ENCODE assay signal across 12 cellular contexts in genomic region chr12:34126239-34126641, GRCh38.
A peak's percentile ranks its signal among the peaks of the same experiment; 100 is the strongest.
DNase-seq lines count a peak whose midpoint lies in the region; ATAC-seq and TF ChIP-seq lines count a peak whose summit lies in the region.
"Had no signal": no experiment of that assay in that cellular context is flagged by ENCODE, and none has a peak within 500 bp of the region (broad histone marks: within the 10 kb centered on the region; RNA-seq: fewer than 3 reads in every experiment).

No MANE protein-coding gene starts in this region.

- H3K4me1 ChIP-seq in PC-9 (replicated peaks; ENCODE audit: insufficient read depth) = no peaks in the 10 kb centered on the region

- CTCF ChIA-PET in PC-9 (lab: Charles Lee) = no interaction called here

- DNase-seq in ACHN = peak; percentile 55
- no peak for DNase-seq in PC-9
- no peak for DNase-seq in fibroblast of the aortic adventitia (ENCODE audit: low read depth)
- no peak for DNase-seq in NCI-H345 (lab: John Stamatoyannopoulos, UW)
- no peak for DNase-seq in superior temporal gyrus (ENCODE audit: extremely low spot score)
- no peak for DNase-seq in NCI-H128 (lab: John Stamatoyannopoulos, UW; ENCODE audit: unreplicated experiment)
- DNase-seq: activated CD8-positive, alpha-beta memory T cell treated with anti-CD3 and anti-CD28 coated beads, Interleukin-2, amount 50 U/mL, for 48 hours; IMR-90; midbrain had no signal

- H4K20me1 ChIP-seq in PC-9 (ENCODE audit: insufficient read depth) = no peaks in the 10 kb centered on the region

- H3K27me3 ChIP-seq in PC-9 (ENCODE audit: insufficient read depth, low read depth) = no peaks in the 10 kb centered on the region

- H3K4me2 ChIP-seq in PC-9 = peak overlapping the region; percentile 51

- H3K9me2 ChIP-seq in PC-9 (ENCODE audit: insufficient read depth) = no peaks in the 10 kb centered on the region

- H3K9me3 ChIP-seq in PC-9 (ENCODE audit: insufficient read depth, low read depth) = no peaks in the 10 kb centered on the region

- intact Hi-C loops in PC-9 (cut with micrococcal nuclease; ENCODE audit: unreplicated experiment) = loop anchor here (2.0 kb wide), 1 partner anchor 1369 kb away; no protein-coding TSS in a partner anchor

- no peaks in the 10 kb centered on the region for H3K36me3 ChIP-seq in PC-9 (ENCODE audit: low read depth)

- H3F3A ChIP-seq in PC-9 (ENCODE audit: insufficient read depth, low read depth) = no peaks in the 10 kb centered on the region

- H3K79me2 ChIP-seq in PC-9 (ENCODE audit: low read depth) = no peaks in the 10 kb centered on the region

- TF ChIP-seq CTCF in PC-9 (conservative IDR thresholded peaks at IDR 0.05) = no peak
- TF ChIP-seq CTCF in fibroblast of the aortic adventitia (IDR thresholded peaks at IDR 0.05; ENCODE audit: insufficient read depth, low read length) = no peak

- H3K27ac ChIP-seq in PC-9 = no peak overlapping the region
- H3K27ac ChIP-seq: epithelial cell of prostate had no signal

- H3K4me3 ChIP-seq in PC-9 = peak overlapping the region; percentile 29; the same call in 1 of the 2 replicates
- H3K4me3 ChIP-seq in fibroblast of the aortic adventitia (ENCODE audit: low read depth, low read length) = peak overlapping the region; percentile 25

- peak; percentile 47 for ATAC-seq in GM18508 (IDR thresholded peaks at IDR 0.05; ENCODE audit: insufficient read depth, unreplicated experiment)
- ATAC-seq in GM19452 (IDR thresholded peaks at IDR 0.05; ENCODE audit: unreplicated experiment) = no peak

- H2AFZ ChIP-seq in PC-9 = peak overlapping the region; percentile 67

- in situ Hi-C loops in ACHN (cut with HindIII; ENCODE audit: low pct_ligation_motif_present, low pct_unique_long_range_greater_than_20kb, low sequenced_read_pairs) = no loop called here

- POLR2A ChIA-PET in PC-9 (lab: Charles Lee; ENCODE audit: unreplicated experiment) = no interaction called here

- BruUV-seq in PC-9 (replicated peaks; lab: Mats Ljungman, UMichigan) = no TSS peak
